Comparison of ENCODE assay signal across 2 cellular contexts in genomic region chr3:128252083-128252482, GRCh38.
TF ChIP-seq lines count a peak whose summit lies in the region.

No MANE protein-coding gene starts in this region.

TF ChIP-seq in IMR-90, 13 proteins besides CTCF, POLR2A, EP300 and RAD21:
- TF ChIP-seq FOS (IDR thresholded peaks at IDR 0.05; ENCODE audit: low read depth, low read length) (no peak), CHD1 (IDR thresholded peaks at IDR 0.05; ENCODE audit: low read depth, low read length) (no peak), BHLHE40 (IDR thresholded peaks at IDR 0.05; ENCODE audit: low read depth, low read length) (no peak), SMC3 (IDR thresholded peaks at IDR 0.05; ENCODE audit: low read depth, low read length) (no peak), MAZ (IDR thresholded peaks at IDR 0.05; ENCODE audit: borderline replicate concordance, low read depth, low read length) (no peak), MXI1 (IDR thresholded peaks at IDR 0.05; ENCODE audit: borderline replicate concordance, low read depth, low read length) (no peak), RCOR1 (IDR thresholded peaks at IDR 0.05; ENCODE audit: insufficient replicate concordance, low read length) (no peak), RFX5 (IDR thresholded peaks at IDR 0.05; ENCODE audit: low read depth, low read length) (no peak), ELK1 (IDR thresholded peaks at IDR 0.05; ENCODE audit: borderline replicate concordance, low read depth, low read length) (no peak)

TF ChIP-seq in H1, 55 proteins besides CTCF, POLR2A, EP300 and RAD21:
- TF ChIP-seq TAF1 (IDR thresholded peaks at IDR 0.05; ENCODE audit: low read depth, low read length) (no peak), HDAC2 (IDR thresholded peaks at IDR 0.05; ENCODE audit: borderline replicate concordance in 1 of 2, low read depth in 2 of 2, low read length in 2 of 2) (no peak), POLR2AphosphoS5 (IDR thresholded peaks at IDR 0.05; ENCODE audit: low read depth, low read length) (no peak), MAFK (IDR thresholded peaks at IDR 0.05; ENCODE audit: low read depth, low read length) (no peak), CTBP2 (IDR thresholded peaks at IDR 0.05; ENCODE audit: borderline replicate concordance, insufficient read depth, insufficient read length, low read length) (no peak), GABPA (IDR thresholded peaks at IDR 0.05; ENCODE audit: borderline replicate concordance, insufficient read depth, low read length) (no peak), CHD2 (IDR thresholded peaks at IDR 0.05; ENCODE audit: low read length) (no peak), EGR1 (IDR thresholded peaks at IDR 0.05; ENCODE audit: borderline replicate concordance, low read depth, low read length) (no peak), SRF (IDR thresholded peaks at IDR 0.05; ENCODE audit: low read depth, low read length) (no peak), RBBP5 (IDR thresholded peaks at IDR 0.05; ENCODE audit: borderline replicate concordance, low read depth, low read length) (no peak), TAF7 (optimal IDR thresholded peaks at IDR 0.05; ENCODE audit: borderline replicate concordance, low read depth, low read length) (no peak), CEBPB (IDR thresholded peaks at IDR 0.05; ENCODE audit: low read depth, low read length) (no peak), BCL11A (IDR thresholded peaks at IDR 0.05; ENCODE audit: low read depth in 2 of 2, low read length in 2 of 2) (no peak), PHF8 (conservative IDR thresholded peaks at IDR 0.05; ENCODE audit: low read depth, low read length) (no peak), RFX5 (IDR thresholded peaks at IDR 0.05; ENCODE audit: borderline replicate concordance, low read depth, low read length) (no peak), SP4 (IDR thresholded peaks at IDR 0.05; ENCODE audit: low read length) (no peak), SUZ12 (IDR thresholded peaks at IDR 0.05; ENCODE audit: low read length) (no peak), KDM4A (IDR thresholded peaks at IDR 0.05; ENCODE audit: low read depth, low read length, severe bottlenecking) (no peak)
- TF ChIP-seq, protein P1, sequence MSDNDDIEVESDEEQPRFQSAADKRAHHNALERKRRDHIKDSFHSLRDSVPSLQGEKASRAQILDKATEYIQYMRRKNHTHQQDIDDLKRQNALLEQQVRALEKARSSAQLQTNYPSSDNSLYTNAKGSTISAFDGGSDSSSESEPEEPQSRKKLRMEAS (IDR thresholded peaks at IDR 0.05), result no peak
